ENCODE assay signal across 16 cellular contexts in the genomic region with DNA sequence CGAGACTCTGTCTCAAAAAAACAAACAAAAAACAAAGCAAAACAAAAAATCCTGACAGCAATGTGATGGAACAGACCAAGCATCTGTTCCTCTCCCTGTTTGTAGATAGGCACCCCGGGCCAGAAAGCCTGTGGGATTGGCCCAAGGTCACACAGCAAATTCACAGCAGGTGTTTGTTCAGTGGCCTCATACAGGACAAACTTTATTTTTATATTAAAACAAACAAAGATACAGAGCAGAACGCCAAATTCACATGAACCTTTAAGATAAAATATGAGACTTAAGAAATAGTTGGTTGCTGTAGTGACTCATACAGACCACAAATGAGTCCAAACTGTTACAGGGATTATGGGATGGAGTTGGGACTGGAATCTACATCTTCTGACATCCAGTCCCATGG. TPM values are rescaled to one million over a fixed set of nuclear protein-coding genes. Genes with fewer than 3 reads are reported as not detected.
DNase-seq lines count a peak whose midpoint lies in the region; ATAC-seq and TF ChIP-seq lines count a peak whose summit lies in the region.
"Had no signal": no experiment of that assay in that cellular context is flagged by ENCODE, and none has a peak within 500 bp of the region (broad histone marks: within the 10 kb centered on the region; RNA-seq: fewer than 3 reads in every experiment).

No MANE protein-coding gene starts in this region.

- BruUV-seq in MCF 10A (replicated peaks; lab: Mats Ljungman, UMichigan) (no TSS peak), OCI-LY7 (replicated peaks; lab: Mats Ljungman, UMichigan) (no TSS peak)

- no peak for ATAC-seq in gastroesophageal sphincter
- no peak for ATAC-seq in activated T-cell treated with anti-CD3 and anti-CD28 coated beads, Interleukin-2, amount 50 U/mL, for 72 hours (replicated peaks in 1 of 2)
- ATAC-seq: A549; activated CD8-positive, alpha-beta memory T cell treated with anti-CD3 and anti-CD28 coated beads, Interleukin-2, amount 10 ng/mL, durations not matched to agents 7 days and 5 days; esophagus mucosa had no signal

- no peak overlapping the region for H2AFZ ChIP-seq in OCI-LY7 (ENCODE audit: low read length)

- H3K27me3 Mint-ChIP-seq in MCF 10A (ENCODE audit: insufficient read depth, unreplicated experiment) = no peaks in the 10 kb centered on the region
- peaks cover 7% of the 10 kb centered on the region for H3K27me3 Mint-ChIP-seq in activated T-cell treated with anti-CD3 and anti-CD28 coated beads, Interleukin-2, amount 50 U/mL, for 72 hours (ENCODE audit: low read depth)

- in situ Hi-C loops in astrocyte of the cerebellum (cut with HindIII; ENCODE audit: low sequenced_read_pairs) = no loop called here

- H3K9me3 Mint-ChIP-seq in MCF 10A (ENCODE audit: unreplicated experiment) = no peaks in the 10 kb centered on the region
- no peaks in the 10 kb centered on the region for H3K9me3 Mint-ChIP-seq in activated T-cell treated with anti-CD3 and anti-CD28 coated beads, Interleukin-2, amount 50 U/mL, for 72 hours
- H3K9me3 Mint-ChIP-seq: activated naive CD4-positive, alpha-beta T cell treated with anti-CD3 and anti-CD28 coated beads, Interleukin-2, amount 10 ng/mL, durations not matched to agents 7 days and 5 days had no signal

- H3K4me1 ChIP-seq in breast epithelium (no peaks in the 10 kb centered on the region), gastroesophageal sphincter (peaks cover 0 to 8% (median 0%) of the 10 kb centered on the region in 3 donors), ovary (ENCODE audit: insufficient read depth) (no peaks in the 10 kb centered on the region), OCI-LY7 (ENCODE audit: insufficient read depth, low read length, poor library complexity, severe bottlenecking) (no peaks in the 10 kb centered on the region), ascending aorta (no peaks in the 10 kb centered on the region)

- H3K79me2 ChIP-seq in OCI-LY7 (ENCODE audit: insufficient read depth, low read depth, low read length) = no peaks in the 10 kb centered on the region

- H4K20me1 ChIP-seq in OCI-LY7 (ENCODE audit: insufficient read depth, low read length) = no peaks in the 10 kb centered on the region

- no peaks in the 10 kb centered on the region for H3K36me3 ChIP-seq in breast epithelium
- no peaks in the 10 kb centered on the region for H3K36me3 ChIP-seq in gastroesophageal sphincter
- no peaks in the 10 kb centered on the region for H3K36me3 ChIP-seq in ovary
- H3K36me3 ChIP-seq in OCI-LY7 (ENCODE audit: insufficient read depth, low read length) = no peaks in the 10 kb centered on the region
- no peaks in the 10 kb centered on the region for H3K36me3 ChIP-seq in ascending aorta
- H3K36me3 ChIP-seq: thoracic aorta had no signal

- DNase-seq in MCF 10A (ENCODE audit: unreplicated experiment) = peak; percentile 66
- no peak for DNase-seq in breast epithelium (ENCODE audit: low spot score in 2 of 2)
- peak; percentile 48 for DNase-seq in astrocyte of the cerebellum (ENCODE audit: low read depth)
- DNase-seq in ovary = no peak
- no peak for DNase-seq in OCI-LY7 (ENCODE audit: low spot score)
- DNase-seq in activated T-cell treated with anti-CD3 and anti-CD28 coated beads, Interleukin-2, amount 50 U/mL, for 72 hours = no peak
- no peak for DNase-seq in ascending aorta (ENCODE audit: low spot score in 2 of 2)
- DNase-seq: activated CD8-positive, alpha-beta memory T cell treated with anti-CD3 and anti-CD28 coated beads, Interleukin-2, amount 10 ng/mL, durations not matched to agents 7 days and 5 days; activated naive CD4-positive, alpha-beta T cell treated with anti-CD3 and anti-CD28 coated beads, Interleukin-2, amount 10 ng/mL, durations not matched to agents 7 days and 5 days; Caco-2; nucleus accumbens had no signal

- TF ChIP-seq EP300 in gastroesophageal sphincter (IDR thresholded peaks at IDR 0.05) (no peak), ovary (IDR thresholded peaks at IDR 0.05) (no peak)

- H3K36me3 Mint-ChIP-seq in MCF 10A (ENCODE audit: insufficient read depth, unreplicated experiment) = no peaks in the 10 kb centered on the region
- H3K36me3 Mint-ChIP-seq in activated T-cell treated with anti-CD3 and anti-CD28 coated beads, Interleukin-2, amount 50 U/mL, for 72 hours (ENCODE audit: insufficient read depth in 2 of 2) = no peaks in the 10 kb centered on the region
- H3K36me3 Mint-ChIP-seq: activated CD8-positive, alpha-beta memory T cell treated with anti-CD3 and anti-CD28 coated beads, Interleukin-2, amount 10 ng/mL, durations not matched to agents 7 days and 5 days; activated naive CD4-positive, alpha-beta T cell treated with anti-CD3 and anti-CD28 coated beads, Interleukin-2, amount 10 ng/mL, durations not matched to agents 7 days and 5 days had no signal

- no peak overlapping the region for H3K27ac Mint-ChIP-seq in MCF 10A (ENCODE audit: low read depth, unreplicated experiment)
- H3K27ac Mint-ChIP-seq in activated T-cell treated with anti-CD3 and anti-CD28 coated beads, Interleukin-2, amount 50 U/mL, for 72 hours = no peak overlapping the region
- H3K27ac Mint-ChIP-seq: activated CD8-positive, alpha-beta memory T cell treated with anti-CD3 and anti-CD28 coated beads, Interleukin-2, amount 10 ng/mL, durations not matched to agents 7 days and 5 days; activated naive CD4-positive, alpha-beta T cell treated with anti-CD3 and anti-CD28 coated beads, Interleukin-2, amount 10 ng/mL, durations not matched to agents 7 days and 5 days had no signal

- H3K4me2 ChIP-seq in OCI-LY7 (ENCODE audit: low read length) = no peak overlapping the region
- H3K4me2 ChIP-seq: A549 had no signal

- H3K9me3 ChIP-seq in breast epithelium (no peaks in the 10 kb centered on the region), gastroesophageal sphincter (no peaks in the 10 kb centered on the region), ovary (no peaks in the 10 kb centered on the region), OCI-LY7 (ENCODE audit: low read length) (no peaks in the 10 kb centered on the region), ascending aorta (no peaks in the 10 kb centered on the region)
- H3K9me3 ChIP-seq: A549, Caco-2, thoracic aorta had no signal

- H3K4me3 ChIP-seq in breast epithelium (no peak overlapping the region), astrocyte of the cerebellum (ENCODE audit: low read depth, low read length) (no peak overlapping the region), gastroesophageal sphincter (no peak overlapping the region), ovary (no peak overlapping the region), OCI-LY7 (ENCODE audit: low read depth, low read length, poor library complexity, severe bottlenecking) (no peak overlapping the region), ascending aorta (no peak overlapping the region)
- H3K4me3 ChIP-seq: A549, thoracic aorta had no signal

- no peak overlapping the region for H3K4me3 Mint-ChIP-seq in MCF 10A (ENCODE audit: unreplicated experiment)
- no peak overlapping the region for H3K4me3 Mint-ChIP-seq in activated T-cell treated with anti-CD3 and anti-CD28 coated beads, Interleukin-2, amount 50 U/mL, for 72 hours
- H3K4me3 Mint-ChIP-seq: activated CD8-positive, alpha-beta memory T cell treated with anti-CD3 and anti-CD28 coated beads, Interleukin-2, amount 10 ng/mL, durations not matched to agents 7 days and 5 days; activated naive CD4-positive, alpha-beta T cell treated with anti-CD3 and anti-CD28 coated beads, Interleukin-2, amount 10 ng/mL, durations not matched to agents 7 days and 5 days had no signal

- 36 to 61% methylated on average over 2 to 3 of the region's 3 CpGs for WGBS in gastroesophageal sphincter (ENCODE audit: low coverage in 1 of 2), 2 donors
- 21 to 35% (median 24%) methylated on average over 3 of the region's 3 CpGs for WGBS in ovary, 3 donors

- peaks cover 5% of the 10 kb centered on the region for H3K4me1 Mint-ChIP-seq in MCF 10A (ENCODE audit: insufficient read depth, unreplicated experiment)
- H3K4me1 Mint-ChIP-seq in activated T-cell treated with anti-CD3 and anti-CD28 coated beads, Interleukin-2, amount 50 U/mL, for 72 hours (ENCODE audit: low read depth) = no peaks in the 10 kb centered on the region
- H3K4me1 Mint-ChIP-seq: activated CD8-positive, alpha-beta memory T cell treated with anti-CD3 and anti-CD28 coated beads, Interleukin-2, amount 10 ng/mL, durations not matched to agents 7 days and 5 days; activated naive CD4-positive, alpha-beta T cell treated with anti-CD3 and anti-CD28 coated beads, Interleukin-2, amount 10 ng/mL, durations not matched to agents 7 days and 5 days had no signal

- intact Hi-C loops in MCF 10A (cut with micrococcal nuclease) = no loop called here
- intact Hi-C loops in breast epithelium (cut with DNase I; ENCODE audit: low total_unique reads) = no loop called here
- intact Hi-C loops in ovary (cut with DNase I) = no loop called here
- intact Hi-C loops in OCI-LY7 (cut with micrococcal nuclease; ENCODE audit: unreplicated experiment) = no loop called here
- intact Hi-C loops in ascending aorta (cut with DNase I) = no loop called here

- TF ChIP-seq CTCF in MCF 10A (IDR thresholded peaks at IDR 0.05; ENCODE audit: unreplicated experiment) (no peak), breast epithelium (IDR thresholded peaks at IDR 0.05) (no peak), astrocyte of the cerebellum (IDR thresholded peaks at IDR 0.05; ENCODE audit: low read depth, low read length, missing control alignments) (no peak), gastroesophageal sphincter (IDR thresholded peaks at IDR 0.05) (no peak), ovary (IDR thresholded peaks at IDR 0.05) (no peak), OCI-LY7 (conservative IDR thresholded peaks at IDR 0.05; ENCODE audit: low read length) (no peak), ascending aorta (IDR thresholded peaks at IDR 0.05) (no peak)

- TF ChIP-seq POLR2A in breast epithelium (IDR thresholded peaks at IDR 0.05) (no peak), gastroesophageal sphincter (IDR thresholded peaks at IDR 0.05) (no peak), ovary (IDR thresholded peaks at IDR 0.05) (no peak)

- no peaks in the 10 kb centered on the region for H3K27me3 ChIP-seq in breast epithelium
- H3K27me3 ChIP-seq in gastroesophageal sphincter = no peaks in the 10 kb centered on the region
- H3K27me3 ChIP-seq in ovary = no peaks in the 10 kb centered on the region
- no peaks in the 10 kb centered on the region for H3K27me3 ChIP-seq in ascending aorta

- CTCF ChIA-PET in MCF 10A (lab: Yijun Ruan, JAX) = no interaction called here
- CTCF ChIA-PET in OCI-LY7 (lab: Charles Lee; ENCODE audit: unreplicated experiment) = no interaction called here

- POLR2A ChIA-PET in MCF 10A (lab: Yijun Ruan, JAX) = no interaction called here
- POLR2A ChIA-PET in OCI-LY7 (lab: Charles Lee) = no interaction called here

- no peak overlapping the region for H3K27ac ChIP-seq in breast epithelium
- H3K27ac ChIP-seq in gastroesophageal sphincter = peak overlapping the region in 3 of 4 donors; percentile 1 to 60 (median 51)
- no peak overlapping the region for H3K27ac ChIP-seq in ovary
- H3K27ac ChIP-seq in OCI-LY7 (ENCODE audit: low read depth, low read length, poor library complexity, severe bottlenecking) = no peak overlapping the region
- H3K27ac ChIP-seq in ascending aorta = no peak overlapping the region
- H3K27ac ChIP-seq: thoracic aorta had no signal

- no peaks in the 10 kb centered on the region for H3K9me2 ChIP-seq in OCI-LY7 (ENCODE audit: insufficient read depth, low read length)

RNA-seq across cellular contexts. Expression of a gene that starts 2.3 kb away (rescaled TPM):
- total RNA-seq in MCF 10A (2022) (not detected in 2 replicates), breast epithelium (not detected), gastroesophageal sphincter (not detected), ovary (1 to 10 TPM in 2 of 7 donors, under 1 TPM in 1, not detected in 4; 0.92 to 9.4 (median 2.4) TPM), OCI-LY7 (2022) (not detected in 2 replicates), ascending aorta (not detected)
- 1 to 10 TPM in 1 of 2 donors, not detected in 1; 7.5 TPM for polyA plus RNA-seq in ovary
- not detected in 2 replicates for total RNA-seq in OCI-LY7 (2014; rRNA removed; shearing (Covaris generic))
- not detected for total RNA-seq in activated T-cell treated with anti-CD3 and anti-CD28 coated beads, Interleukin-2, amount 50 U/mL, for 72 hours
- total RNA-seq: activated CD8-positive, alpha-beta memory T cell treated with anti-CD3 and anti-CD28 coated beads, Interleukin-2, amount 10 ng/mL, durations not matched to agents 7 days and 5 days; Caco-2; thoracic aorta had no signal
- polyA plus RNA-seq: A549 had no signal

RNA-seq across cellular contexts. Expression of a gene that starts 16.0 kb away (rescaled TPM):
- not detected in 2 replicates for total RNA-seq in MCF 10A (2022)
- under 1 TPM in 1 of 3 donors, not detected in 2; 0.16 TPM for total RNA-seq in breast epithelium
- total RNA-seq in gastroesophageal sphincter = not detected
- 1 to 10 TPM in 3 of 7 donors, not detected in 4; 1.7 to 5.7 (median 4.6) TPM for total RNA-seq in ovary
- not detected for polyA plus RNA-seq in ovary
- total RNA-seq in OCI-LY7 (2014; rRNA removed; shearing (Covaris generic)) = not detected in 2 replicates
- total RNA-seq in OCI-LY7 (2022) = not detected in 2 replicates
- 1 to 10 TPM in 1 of 2 donors, not detected in 1; 1.1 TPM for total RNA-seq in activated T-cell treated with anti-CD3 and anti-CD28 coated beads, Interleukin-2, amount 50 U/mL, for 72 hours
- not detected for total RNA-seq in ascending aorta
- total RNA-seq: Caco-2, esophagus mucosa had no signal

RNA-seq across cellular contexts. Expression of a gene that starts 21.6 kb away (rescaled TPM):
- total RNA-seq in MCF 10A (2022) (not detected in 2 replicates), breast epithelium (not detected), gastroesophageal sphincter (not detected), ovary (under 1 TPM in 3 of 7 donors, not detected in 4; 0.33 to 0.46 (median 0.36) TPM), OCI-LY7 (2022) (not detected in 2 replicates), ascending aorta (not detected)
- not detected for polyA plus RNA-seq in ovary
- total RNA-seq in OCI-LY7 (2014; rRNA removed; shearing (Covaris generic)) = not detected in 2 replicates
- not detected for total RNA-seq in activated T-cell treated with anti-CD3 and anti-CD28 coated beads, Interleukin-2, amount 50 U/mL, for 72 hours
- total RNA-seq: activated CD8-positive, alpha-beta memory T cell treated with anti-CD3 and anti-CD28 coated beads, Interleukin-2, amount 10 ng/mL, durations not matched to agents 7 days and 5 days; Caco-2; esophagus mucosa; mesenteric fat pad; thoracic aorta had no signal
- polyA plus RNA-seq: A549 had no signal

RNA-seq across cellular contexts. Expression of a gene that starts 44.6 kb away (rescaled TPM):
- total RNA-seq in MCF 10A (2022) (45.1 and 48.5 TPM in 2 replicates), breast epithelium (10 to 100 TPM; 24.9 to 43.9 (median 32.8) TPM), gastroesophageal sphincter (10 to 100 TPM; 26.3 to 60.7 (median 53.7) TPM), ovary (10 to 100 TPM; 24.2 to 63.2 (median 30.3) TPM), OCI-LY7 (2022) (38.3 and 42.0 TPM in 2 replicates), ascending aorta (116 TPM)
- 10 to 100 TPM; 19.6 to 25.5 TPM for polyA plus RNA-seq in ovary
- 25.4 and 27.3 TPM in 2 replicates for total RNA-seq in OCI-LY7 (2014; rRNA removed; shearing (Covaris generic))
- 10 to 100 TPM; 30.3 to 45.7 TPM for total RNA-seq in activated T-cell treated with anti-CD3 and anti-CD28 coated beads, Interleukin-2, amount 50 U/mL, for 72 hours

Comparison
In these comparisons a context has a peak if more than half of its experiments do, and no peak if none do; other contexts are left out.
1. DNase-seq: peak in MCF 10A (single experiment) and astrocyte of the cerebellum (single experiment); none in breast epithelium (0 of 2), ovary (0 of 5), OCI-LY7 (single experiment), activated T-cell treated with anti-CD3 and anti-CD28 coated beads, Interleukin-2, amount 50 U/mL, for 72 hours (0 of 2) and ascending aorta (0 of 2).
2. H3K27ac ChIP-seq: peak in gastroesophageal sphincter (3 of 4); none in breast epithelium (0 of 2), ovary (0 of 2), OCI-LY7 (single experiment) and ascending aorta (0 of 2).